ENCODE assay signal across 18 cellular contexts in the genomic region with DNA sequence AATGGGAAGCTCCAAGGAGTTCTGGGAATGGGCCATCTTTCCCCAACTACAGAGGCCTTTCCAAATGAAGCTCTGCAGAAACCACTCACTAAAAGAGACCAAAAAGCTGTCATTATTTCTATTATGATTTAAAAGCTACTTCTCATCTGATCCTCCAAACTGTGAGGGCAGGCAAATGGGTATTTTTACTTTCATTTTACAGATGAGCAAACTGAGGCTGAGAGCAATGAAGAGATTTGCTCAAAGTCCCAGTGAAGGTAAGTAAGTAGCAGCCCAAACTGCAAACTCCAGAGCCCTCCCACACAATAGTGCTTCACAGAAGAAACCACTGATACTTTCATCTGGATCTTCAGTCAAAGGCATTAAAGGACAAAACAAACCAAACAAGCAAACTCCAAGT. TPM values are rescaled to one million over a fixed set of nuclear protein-coding genes. Genes with fewer than 3 reads are reported as not detected.
"Had no signal": no experiment of that assay in that cellular context is flagged by ENCODE, and none has a peak within 500 bp of the region (broad histone marks: within the 10 kb centered on the region; RNA-seq: fewer than 3 reads in every experiment).

No MANE protein-coding gene starts in this region.

- H3K4me3 ChIP-seq: ascending aorta, esophagus muscularis mucosa, lower lobe of right lung, prostate gland, spleen had no signal

- DNase-seq: activated CD4-positive, alpha-beta T cell treated with anti-CD3 and anti-CD28 coated beads, Interleukin-2, amount 50 U/mL, for 48 hours; activated CD4-positive, CD25-positive, alpha-beta regulatory T cell; activated naive CD8-positive, alpha-beta T cell treated with anti-CD3 and anti-CD28 coated beads, Interleukin-2, amount 50 U/mL, for 24 hours; activated T-cell treated with anti-CD3 and anti-CD28 coated beads, Interleukin-2, amount 50 U/mL, for 48 hours; left cardiac atrium; lower lobe of right lung; midbrain; nucleus accumbens; stimulated activated CD4-positive, alpha-beta T cell treated with anti-CD3 and anti-CD28 coated beads, Interleukin-1b, Interleukin-23, amount 100 ng/mL, for 48 hours; stimulated activated naive CD4-positive, alpha-beta T cell treated with Interleukin-2 at 50 U/mL for 16 hours had no signal

- H3K9me3 Mint-ChIP-seq: activated naive CD8-positive, alpha-beta T cell treated with anti-CD3 and anti-CD28 coated beads, Interleukin-2, amount 50 U/mL, for 24 hours; type B pancreatic cell had no signal

- FAIRE-seq: bronchial epithelial cell had no signal

- ATAC-seq: activated naive CD8-positive, alpha-beta T cell treated with anti-CD3 and anti-CD28 coated beads, Interleukin-2, amount 50 U/mL, for 24 hours; left cardiac atrium; lower lobe of right lung; sciatic nerve had no signal

- H3K36me3 ChIP-seq: ascending aorta, esophagus muscularis mucosa, lower lobe of right lung, prostate gland, spleen had no signal

- H3K27ac Mint-ChIP-seq: activated naive CD8-positive, alpha-beta T cell treated with anti-CD3 and anti-CD28 coated beads, Interleukin-2, amount 50 U/mL, for 24 hours had no signal

- H3K27ac ChIP-seq: ascending aorta, esophagus muscularis mucosa, lower lobe of right lung, prostate gland had no signal

- H3K27me3 Mint-ChIP-seq: activated naive CD8-positive, alpha-beta T cell treated with anti-CD3 and anti-CD28 coated beads, Interleukin-2, amount 50 U/mL, for 24 hours; type B pancreatic cell had no signal

- H3K36me3 Mint-ChIP-seq: type B pancreatic cell had no signal

- H3K9me3 ChIP-seq: ascending aorta, esophagus muscularis mucosa, lower lobe of right lung, prostate gland, spleen had no signal

- H3K4me3 Mint-ChIP-seq: activated naive CD8-positive, alpha-beta T cell treated with anti-CD3 and anti-CD28 coated beads, Interleukin-2, amount 50 U/mL, for 24 hours; type B pancreatic cell had no signal

- H3K27me3 ChIP-seq: ascending aorta, esophagus muscularis mucosa, spleen had no signal

RNA-seq across cellular contexts. Expression of a gene that starts 1.4 kb away (rescaled TPM):
- total RNA-seq: ascending aorta; bronchial epithelial cell; left cardiac atrium; T-helper 1 cell treated with Interleukin-12 subunit alpha and Interleukin-12 subunit beta and Interleukin-4 antibody, amounts not matched to agents 30 ng/mL and 1 ng/mL, for 36 hours had no signal

RNA-seq across cellular contexts. Expression of a gene that starts 4.9 kb away (rescaled TPM):
- total RNA-seq: T-helper 1 cell treated with Interleukin-12 subunit alpha and Interleukin-12 subunit beta and Interleukin-4 antibody, amounts not matched to agents 30 ng/mL and 1 ng/mL, for 36 hours had no signal
